ENCODE assay signal across 20 cellular contexts in genomic region chr1:24936688-24937087, GRCh38. TPM values are rescaled to one million over a fixed set of nuclear protein-coding genes. Genes with fewer than 3 reads are reported as not detected.
DNase-seq lines count a peak whose midpoint lies in the region; ATAC-seq, FAIRE-seq and TF ChIP-seq lines count a peak whose summit lies in the region.
"Had no signal": no experiment of that assay in that cellular context is flagged by ENCODE, and none has a peak within 500 bp of the region (broad histone marks: within the 10 kb centered on the region; RNA-seq: fewer than 3 reads in every experiment).

No MANE protein-coding gene starts in this region.

- WGBS in IMR-90 (ENCODE audit: extremely low coverage in 2 of 2, insufficient read length in 1 of 2), 2 experiments: 74% methylated on average over 8 of the region's 11 CpGs; no CpG with 5 or more reads in 1 of the 2 experiments
- 24% methylated on average over 11 of the region's 11 CpGs for WGBS in smooth muscle cell (ENCODE audit: low lambda C conversion rate)

- H4K5ac ChIP-seq in IMR-90 (ENCODE audit: low read depth, low read length): no peak overlapping the region

- no peak overlapping the region for H3K18ac ChIP-seq in IMR-90 (ENCODE audit: low read depth, low read length)

- H3K79me1 ChIP-seq in IMR-90 (ENCODE audit: low read depth in 1 of 2, low read length in 2 of 2): no peaks in the 10 kb centered on the region

- H3K9ac ChIP-seq in IMR-90 (ENCODE audit: low read depth, low read length) (no peak overlapping the region), smooth muscle cell (ENCODE audit: low read depth) (no peak overlapping the region)

- H3K9me1 ChIP-seq in IMR-90 (ENCODE audit: insufficient read depth, low read length): no peaks in the 10 kb centered on the region; the same call in 1 of the 2 replicates

- H4K91ac ChIP-seq in IMR-90 (ENCODE audit: insufficient read depth, low read depth, low read length): no peak overlapping the region

- DNase-seq in IMR-90: no peak
- DNase-seq in activated CD8-positive, alpha-beta T cell treated with anti-CD3 and anti-CD28 coated beads for 36 hours: no peak
- no peak for DNase-seq in bronchial epithelial cell (ENCODE audit: low read depth)
- DNase-seq in smooth muscle cell (lab: John Stamatoyannopoulos, UW; ENCODE audit: unreplicated experiment): no peak
- no peak for DNase-seq in T-cell
- DNase-seq in CD14-positive monocyte (ENCODE audit: low spot score): no peak
- DNase-seq in NCI-H524 (lab: John Stamatoyannopoulos, UW): no peak
- DNase-seq: COR-L47, DMS 273 treated with DMSO at 0.1 percent for 48 hours, HFFc6, NCI-H1417, NCI-H187, NCI-H2227 treated with DMSO at 0.1 percent for 48 hours, NCI-H510A treated with DMSO at 0.1 percent for 48 hours, NCI-H82, SHP77 treated with DMSO at 0.1 percent for 48 hours had no signal

- intact Hi-C loops in IMR-90 (cut with micrococcal nuclease) (no loop called here), CD14-positive monocyte (cut with micrococcal nuclease) (no loop called here)
- intact Hi-C loops in activated CD8-positive, alpha-beta T cell treated with anti-CD3 and anti-CD28 coated beads for 36 hours (cut with micrococcal nuclease): no loop called here

- H3K36me3 Mint-ChIP-seq in activated CD8-positive, alpha-beta T cell treated with anti-CD3 and anti-CD28 coated beads for 36 hours (ENCODE audit: low read depth): peaks cover 87% of the 10 kb centered on the region
- H3K36me3 Mint-ChIP-seq in T-cell: peaks cover 7% of the 10 kb centered on the region
- no peaks in the 10 kb centered on the region for H3K36me3 Mint-ChIP-seq in CD14-positive monocyte

- H4K20me1 ChIP-seq in IMR-90 (ENCODE audit: insufficient read depth, low read length): 0 out of 2 replicates have a peak, but pooled peaks cover 3% of the 10 kb centered on the region
- H4K20me1 ChIP-seq in smooth muscle cell (ENCODE audit: low read depth): peaks cover 4% of the 10 kb centered on the region

- H4K8ac ChIP-seq in IMR-90 (ENCODE audit: low read depth in 2 of 2, low read length in 2 of 2): no peak overlapping the region

- POLR2A ChIA-PET in IMR-90 (lab: Charles Lee; ENCODE audit: unreplicated experiment) (no interaction called here), T-cell (lab: Charles Lee) (no interaction called here)
- POLR2A ChIA-PET in activated CD8-positive, alpha-beta T cell treated with anti-CD3 and anti-CD28 coated beads for 36 hours (lab: Charles Lee): interaction anchor here (1.0 to 2.1 kb wide), 4 partner anchors 11 to 293 kb away, joined by 3 to 8 read pairs (median 5); partner anchors contain the start of gene SRRM1

- peaks cover 7% of the 10 kb centered on the region for H3F3A ChIP-seq in smooth muscle cell (ENCODE audit: low read depth)

- no peak overlapping the region for H2BK15ac ChIP-seq in IMR-90 (ENCODE audit: low read depth, low read length)

- no peak overlapping the region for H2BK20ac ChIP-seq in IMR-90 (ENCODE audit: low read depth, low read length)

- peaks cover 84% of the 10 kb centered on the region for H3K4me1 Mint-ChIP-seq in activated CD8-positive, alpha-beta T cell treated with anti-CD3 and anti-CD28 coated beads for 36 hours (ENCODE audit: low read depth)
- H3K4me1 Mint-ChIP-seq in T-cell (peaks cover 27 to 35% (median 33%) of the 10 kb centered on the region in 3 donors), CD14-positive monocyte (peaks cover 6% of the 10 kb centered on the region)

- peak overlapping the region; percentile 18 for H3K27ac Mint-ChIP-seq in activated CD8-positive, alpha-beta T cell treated with anti-CD3 and anti-CD28 coated beads for 36 hours
- H3K27ac Mint-ChIP-seq in T-cell (no peak overlapping the region), CD14-positive monocyte (peak overlapping the region in 1 of 7 donors; percentile 20)
- H3K27ac Mint-ChIP-seq: HFFc6 had no signal

- H3K4me3 ChIP-seq in IMR-90 (ENCODE audit: insufficient read depth, low read depth, low read length) (no peak overlapping the region), bronchial epithelial cell (ENCODE audit: low read depth, low read length) (no peak overlapping the region), smooth muscle cell (no peak overlapping the region)

- H3K9me3 ChIP-seq in IMR-90 (ENCODE audit: control insufficient read depth, insufficient read depth, low read length): peaks cover 3% of the 10 kb centered on the region; the same call in 1 of the 2 replicates
- H3K9me3 ChIP-seq in smooth muscle cell (replicated peaks; ENCODE audit: low read depth): no peaks in the 10 kb centered on the region

- no TSS peak for BruUV-seq in IMR-90 (replicated peaks; lab: Mats Ljungman, UMichigan)

- H3K36me3 ChIP-seq in IMR-90 (ENCODE audit: control insufficient read depth, insufficient read depth, low read length): no peaks in the 10 kb centered on the region
- no peaks in the 10 kb centered on the region for H3K36me3 ChIP-seq in bronchial epithelial cell (ENCODE audit: control insufficient read depth, insufficient read depth, low read length)
- H3K36me3 ChIP-seq in smooth muscle cell (ENCODE audit: low read depth): no peaks in the 10 kb centered on the region

- no peak overlapping the region for H2BK5ac ChIP-seq in IMR-90 (ENCODE audit: low read depth, low read length, poor library complexity, severe bottlenecking)

- no peak overlapping the region for H2AK5ac ChIP-seq in IMR-90 (ENCODE audit: low read depth, low read length)

- no peaks in the 10 kb centered on the region for H3K79me2 ChIP-seq in smooth muscle cell (ENCODE audit: low read depth)

- TF ChIP-seq CTCF in IMR-90 (conservative IDR thresholded peaks at IDR 0.05; ENCODE audit: low read depth, low read length): no peak
- no peak for TF ChIP-seq CTCF in activated CD8-positive, alpha-beta T cell treated with anti-CD3 and anti-CD28 coated beads for 36 hours (IDR thresholded peaks at IDR 0.05)
- TF ChIP-seq CTCF in bronchial epithelial cell (IDR thresholded peaks at IDR 0.05; ENCODE audit: insufficient read depth, low read length, severe bottlenecking): no peak
- TF ChIP-seq CTCF in smooth muscle cell (IDR thresholded peaks at IDR 0.05; ENCODE audit: borderline replicate concordance, insufficient read depth, poor library complexity, severe bottlenecking): no peak
- no peak for TF ChIP-seq CTCF in CD14-positive monocyte (IDR thresholded peaks at IDR 0.05)

- H3K4me3 Mint-ChIP-seq in activated CD8-positive, alpha-beta T cell treated with anti-CD3 and anti-CD28 coated beads for 36 hours: no peak overlapping the region
- H3K4me3 Mint-ChIP-seq in T-cell: no peak overlapping the region
- no peak overlapping the region for H3K4me3 Mint-ChIP-seq in CD14-positive monocyte
- H3K4me3 Mint-ChIP-seq: HFFc6 had no signal

- peaks cover 2% of the 10 kb centered on the region; the same call in 1 of the 2 replicates for H3K4me1 ChIP-seq in IMR-90 (ENCODE audit: control insufficient read depth, insufficient read depth, low read length)
- H3K4me1 ChIP-seq in smooth muscle cell (ENCODE audit: low read depth): peaks cover 3% of the 10 kb centered on the region

- TF ChIP-seq POLR2A in IMR-90 (IDR thresholded peaks at IDR 0.05; ENCODE audit: low read depth, low read length): no peak

- H2AFZ ChIP-seq in IMR-90 (replicated peaks; ENCODE audit: low read length, poor library complexity) (no peak overlapping the region), smooth muscle cell (ENCODE audit: low read depth) (no peak overlapping the region)

- dilution Hi-C loops in IMR-90 (cut with HindIII; ENCODE audit: low sequenced_read_pairs, unreplicated experiment): no loop called here

- H3K27ac ChIP-seq in IMR-90 (ENCODE audit: insufficient read depth, low read length) (no peak overlapping the region), smooth muscle cell (ENCODE audit: low read depth) (peak overlapping the region; percentile 58)
- H3K27ac ChIP-seq: C4-2B, HL-60 had no signal

- no peak for TF ChIP-seq RAD21 in IMR-90 (IDR thresholded peaks at IDR 0.05; ENCODE audit: low read length)

- in situ Hi-C loops in IMR-90 (cut with MboI; ENCODE audit: low sequenced_read_pairs): loop anchor here (10.0 kb wide), 1 partner anchor 268 kb away; no protein-coding TSS in a partner anchor

- H3K9me3 Mint-ChIP-seq in activated CD8-positive, alpha-beta T cell treated with anti-CD3 and anti-CD28 coated beads for 36 hours: no peaks in the 10 kb centered on the region
- H3K9me3 Mint-ChIP-seq in T-cell (no peaks in the 10 kb centered on the region), CD14-positive monocyte (peaks cover 0 to 2% (median 0%) of the 10 kb centered on the region in 7 donors)
- H3K9me3 Mint-ChIP-seq: HFFc6 had no signal

- no peak overlapping the region for H2AK9ac ChIP-seq in IMR-90 (replicated peaks; ENCODE audit: low read depth, low read length, poor library complexity)

- no peak overlapping the region for H3K4me2 ChIP-seq in IMR-90 (ENCODE audit: low read depth, low read length)
- H3K4me2 ChIP-seq in smooth muscle cell: peak overlapping the region; percentile 9

- ATAC-seq in IMR-90 (ENCODE audit: low read depth) (no peak), T-cell (replicated peaks in 1 of 4) (no peak)
- no peak for ATAC-seq in activated CD8-positive, alpha-beta T cell treated with anti-CD3 and anti-CD28 coated beads for 36 hours

- 0 out of 2 replicates have a peak overlapping the region, but pooled peaks have one; percentile 5 for H2BK120ac ChIP-seq in IMR-90 (ENCODE audit: low read depth, low read length)

- no peaks in the 10 kb centered on the region for H3K27me3 Mint-ChIP-seq in activated CD8-positive, alpha-beta T cell treated with anti-CD3 and anti-CD28 coated beads for 36 hours
- no peaks in the 10 kb centered on the region for H3K27me3 Mint-ChIP-seq in T-cell
- peaks cover 8 to 31% (median 24%) of the 10 kb centered on the region in 3 donors for H3K27me3 Mint-ChIP-seq in CD14-positive monocyte (ENCODE audit: low read depth in 3 of 3)

- FAIRE-seq in bronchial epithelial cell (lab: Jason Lieb, UNC): peak; percentile 36
- FAIRE-seq: G401.6, H54 had no signal

- no peak overlapping the region for H3K56ac ChIP-seq in IMR-90 (ENCODE audit: extremely low read depth, insufficient read depth, low read length)

- H3K4ac ChIP-seq in IMR-90 (ENCODE audit: low read depth, low read length): no peak overlapping the region; the same call in 1 of the 2 replicates

- H3K23ac ChIP-seq in IMR-90 (ENCODE audit: low read depth, low read length): no peak overlapping the region

- H3K27me3 ChIP-seq in IMR-90 (ENCODE audit: control insufficient read depth, insufficient read depth, low read length): peaks cover 45% of the 10 kb centered on the region
- peaks cover 32% of the 10 kb centered on the region for H3K27me3 ChIP-seq in bronchial epithelial cell (ENCODE audit: control insufficient read depth, insufficient read depth, low read length)
- peaks cover 18% of the 10 kb centered on the region for H3K27me3 ChIP-seq in smooth muscle cell (ENCODE audit: low read depth)

- CTCF ChIA-PET in IMR-90 (lab: Yijun Ruan, JAX) (no interaction called here), T-cell (lab: Charles Lee) (no interaction called here)
- CTCF ChIA-PET in activated CD8-positive, alpha-beta T cell treated with anti-CD3 and anti-CD28 coated beads for 36 hours (lab: Charles Lee): no interaction called here

- no peak overlapping the region for H3K14ac ChIP-seq in IMR-90 (replicated peaks; ENCODE audit: low read depth, low read length)

RNA-seq across cellular contexts. Expression of gene RUNX3, which starts 6.6 kb away (rescaled TPM):
- not detected in 2 replicates for total RNA-seq in IMR-90 (2012; rRNA removed)
- 0.07 TPM in 2 replicates for polyA plus RNA-seq in IMR-90 (2012; rRNA removed)
- polyA plus RNA-seq in IMR-90 (2012; cell fraction: cytosol; rRNA removed): 0.01 and 0.04 TPM in 2 replicates
- 0.02 TPM in 1 of 2 replicates, not detected in the other for polyA plus RNA-seq in IMR-90 (2012; cell fraction: nucleus; rRNA removed; ENCODE audit: low replicate concordance)
- 100 to 1,000 TPM; 180 to 183 TPM for total RNA-seq in activated CD8-positive, alpha-beta T cell treated with anti-CD3 and anti-CD28 coated beads for 36 hours
- total RNA-seq in bronchial epithelial cell: 0.13 and 0.26 TPM in 2 replicates
- 2.3 and 4.5 TPM in 2 replicates for total RNA-seq in smooth muscle cell
- polyA plus RNA-seq in smooth muscle cell: 6.5 and 8.2 TPM in 2 replicates
- total RNA-seq in T-cell: 100 to 1,000 TPM; 140 to 220 (median 145) TPM
- polyA plus RNA-seq in CD14-positive monocyte: 1 to 10 TPM; 4.4 to 6.7 TPM
- total RNA-seq: HFFc6 had no signal

Comparison
In these comparisons a context has a peak if more than half of its experiments do, and no peak if none do; other contexts are left out.
1. RNA of gene RUNX3, which starts 6.6 kb away (total RNA-seq): 180 to 183 TPM in activated CD8-positive, alpha-beta T cell treated with anti-CD3 and anti-CD28 coated beads for 36 hours and 140 to 220 TPM in T-cell; 2.3 to 4.5 TPM in smooth muscle cell, 0.13 to 0.26 TPM in bronchial epithelial cell and not detected in IMR-90; every median in the first group is over 10 times any median in the second.